In the genomic region with DNA sequence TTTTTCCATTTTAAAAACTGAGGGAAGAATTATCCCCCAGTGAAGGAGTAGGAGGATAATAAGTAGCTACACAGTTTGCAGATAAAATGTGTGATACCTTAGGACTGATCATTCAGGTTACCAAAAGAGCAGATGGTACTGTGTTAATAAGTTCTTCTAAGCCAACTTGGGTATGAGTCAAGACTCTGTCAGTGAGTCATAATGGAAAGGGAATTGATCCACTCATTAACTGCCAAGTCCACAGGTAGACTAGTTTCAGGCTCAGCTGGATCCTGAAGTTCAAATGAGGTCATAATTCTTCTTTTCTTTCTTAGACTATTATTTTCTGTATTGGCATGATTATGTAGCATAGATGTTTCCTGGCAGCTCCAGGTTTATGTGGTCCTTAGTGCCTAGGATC, we compare ENCODE assay signal across 10 cellular contexts.
A peak's percentile ranks its signal among the peaks of the same experiment; 100 is the strongest.
DNase-seq lines count a peak whose midpoint lies in the region; ATAC-seq and TF ChIP-seq lines count a peak whose summit lies in the region.
"Had no signal": no experiment of that assay in that cellular context is flagged by ENCODE, and none has a peak within 500 bp of the region (broad histone marks: within the 10 kb centered on the region; RNA-seq: fewer than 3 reads in every experiment).

No MANE protein-coding gene starts in this region.

- no peak overlapping the region for H3K4me3 Mint-ChIP-seq in endodermal cell

- H3K4me3 ChIP-seq in GM12864 (ENCODE audit: low read depth, low read length): no peak overlapping the region
- no peak overlapping the region for H3K4me3 ChIP-seq in endodermal cell (ENCODE audit: low read length)

- H3K9ac ChIP-seq in endodermal cell (ENCODE audit: extremely low read depth, low read length, poor library complexity, severe bottlenecking): no peak overlapping the region

- no peaks in the 10 kb centered on the region for H3K9me3 ChIP-seq in endodermal cell (ENCODE audit: control insufficient read depth, low read length)

- peaks cover 8% of the 10 kb centered on the region for H3K27me3 Mint-ChIP-seq in endodermal cell (ENCODE audit: insufficient read depth)

- peaks cover 3% of the 10 kb centered on the region for H3K36me3 Mint-ChIP-seq in endodermal cell (ENCODE audit: low read depth)

- H3K36me3 ChIP-seq in endodermal cell (ENCODE audit: control insufficient read depth, insufficient read depth, low read length): no peaks in the 10 kb centered on the region

- no peak overlapping the region for H3K27ac Mint-ChIP-seq in endodermal cell

- H3K9me3 Mint-ChIP-seq in endodermal cell: no peaks in the 10 kb centered on the region

- ATAC-seq in GM19467 (IDR thresholded peaks at IDR 0.05; ENCODE audit: unreplicated experiment) (peak; percentile 64), HG03280 (IDR thresholded peaks at IDR 0.05; ENCODE audit: unreplicated experiment) (peak; percentile 79)

- H3K4me1 ChIP-seq in endodermal cell (ENCODE audit: control insufficient read depth, insufficient read depth, low read length): no peaks in the 10 kb centered on the region

- DNase-seq in GM12864 (ENCODE audit: low read depth) (peak; percentile 18), endodermal cell (no peak), NCI-H526 (lab: John Stamatoyannopoulos, UW) (no peak), erythroblast (lab: John Stamatoyannopoulos, UW) (no peak), NCI-H128 (lab: John Stamatoyannopoulos, UW; ENCODE audit: unreplicated experiment) (no peak)
- DNase-seq in activated CD4-positive, alpha-beta T cell treated with anti-CD3 and anti-CD28 coated beads, Interleukin-2, amount 50 U/mL, for 4 hours: no peak
- DNase-seq: GDM1, NCI-H1694 treated with DMSO at 0.1 percent for 48 hours had no signal

- peaks cover 30% of the 10 kb centered on the region for H3K4me1 Mint-ChIP-seq in endodermal cell

- no peak for TF ChIP-seq POLR2A in erythroblast (IDR thresholded peaks at IDR 0.05; ENCODE audit: low read length)

- H3K27me3 ChIP-seq in endodermal cell (ENCODE audit: control insufficient read depth, insufficient read depth, low read length, poor library complexity, severe bottlenecking): peaks cover 30% of the 10 kb centered on the region

- TF ChIP-seq CTCF in GM12864 (IDR thresholded peaks at IDR 0.05; ENCODE audit: low read depth, low read length, missing control alignments) (no peak), endodermal cell (conservative IDR thresholded peaks at IDR 0.05) (no peak)

- H3K27ac ChIP-seq in endodermal cell (ENCODE audit: low read depth, low read length): peak overlapping the region; percentile 72
